ENCODE assay signal across 16 cellular contexts in the genomic region with DNA sequence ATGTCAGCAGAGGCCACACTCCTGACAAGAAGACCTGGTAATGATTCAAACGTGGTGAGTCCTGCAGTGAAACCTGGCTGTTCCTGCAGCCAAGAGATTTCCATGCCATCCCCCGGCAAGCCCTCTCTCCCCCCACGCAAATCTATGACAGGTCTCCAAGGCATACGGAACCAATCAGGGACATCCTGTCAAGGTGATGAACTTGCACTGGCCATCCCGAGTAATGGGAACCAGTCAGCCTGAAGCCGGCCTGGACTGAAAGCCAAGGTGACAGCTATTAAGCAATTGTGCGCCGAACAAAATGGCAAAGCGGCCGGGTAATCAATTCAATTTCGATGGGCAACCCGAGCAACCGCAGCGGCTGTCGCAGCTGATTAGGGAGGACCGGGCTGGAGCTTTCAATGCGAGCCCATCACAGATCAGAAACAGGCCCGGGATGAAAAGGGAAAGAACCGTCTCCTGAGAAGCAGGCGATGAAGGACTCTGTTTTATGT. TPM values are rescaled to one million over a fixed set of nuclear protein-coding genes. Genes with fewer than 3 reads are reported as not detected.
"Had no signal": no experiment of that assay in that cellular context is flagged by ENCODE, and none has a peak within 500 bp of the region (broad histone marks: within the 10 kb centered on the region; RNA-seq: fewer than 3 reads in every experiment).

No MANE protein-coding gene starts in this region.

- H3K9me3 ChIP-seq: sigmoid colon, uterus had no signal

- H3K36me3 ChIP-seq: sigmoid colon, uterus had no signal

- H3K4me3 ChIP-seq: sigmoid colon, uterus had no signal

- FAIRE-seq: colon, endometrium had no signal

- ATAC-seq: activated CD8-positive, alpha-beta memory T cell treated with anti-CD3 and anti-CD28 coated beads, Interleukin-2, amount 10 ng/mL, durations not matched to agents 7 days and 5 days; activated naive CD4-positive, alpha-beta T cell treated with anti-CD3 and anti-CD28 coated beads, Interleukin-2, amount 50 U/mL, for 72 hours had no signal

- H3K27me3 ChIP-seq: sigmoid colon, uterus had no signal

- H3K27ac ChIP-seq: sigmoid colon, uterus had no signal

- DNase-seq: activated CD4-positive, alpha-beta T cell treated with anti-CD3 and anti-CD28 coated beads, Interleukin-2, amount 50 U/mL, for 4 hours; activated CD4-positive, CD25-positive, alpha-beta regulatory T cell treated with anti-CD3 and anti-CD28 coated beads, Interleukin-2, amount 50 U/mL, for 72 hours; activated CD8-positive, alpha-beta memory T cell treated with anti-CD3 and anti-CD28 coated beads, Interleukin-2, amount 10 ng/mL, durations not matched to agents 7 days and 5 days; activated gamma-delta T cell; activated T-cell treated with anti-CD3 and anti-CD28 coated beads, Interleukin-2, amount 50 U/mL, for 48 hours; hippocampal formation; kidney glomerular epithelial cell; sigmoid colon; stimulated activated CD4-positive, alpha-beta T cell treated with anti-CD3 and anti-CD28 coated beads, Interleukin-2, amount 100 ng/mL, for 24 hours; T-helper 9 cell had no signal

RNA-seq across cellular contexts. Expression of a gene that starts 35.0 kb away (rescaled TPM):
- total RNA-seq: activated CD8-positive, alpha-beta memory T cell treated with anti-CD3 and anti-CD28 coated beads, Interleukin-2, amount 10 ng/mL, durations not matched to agents 7 days and 5 days; activated naive CD4-positive, alpha-beta T cell treated with anti-CD3 and anti-CD28 coated beads, Interleukin-2, amount 50 U/mL, for 72 hours; osteoblast; sigmoid colon; uterus had no signal
- polyA plus RNA-seq: neural cell, sigmoid colon had no signal
